In the genomic region with DNA sequence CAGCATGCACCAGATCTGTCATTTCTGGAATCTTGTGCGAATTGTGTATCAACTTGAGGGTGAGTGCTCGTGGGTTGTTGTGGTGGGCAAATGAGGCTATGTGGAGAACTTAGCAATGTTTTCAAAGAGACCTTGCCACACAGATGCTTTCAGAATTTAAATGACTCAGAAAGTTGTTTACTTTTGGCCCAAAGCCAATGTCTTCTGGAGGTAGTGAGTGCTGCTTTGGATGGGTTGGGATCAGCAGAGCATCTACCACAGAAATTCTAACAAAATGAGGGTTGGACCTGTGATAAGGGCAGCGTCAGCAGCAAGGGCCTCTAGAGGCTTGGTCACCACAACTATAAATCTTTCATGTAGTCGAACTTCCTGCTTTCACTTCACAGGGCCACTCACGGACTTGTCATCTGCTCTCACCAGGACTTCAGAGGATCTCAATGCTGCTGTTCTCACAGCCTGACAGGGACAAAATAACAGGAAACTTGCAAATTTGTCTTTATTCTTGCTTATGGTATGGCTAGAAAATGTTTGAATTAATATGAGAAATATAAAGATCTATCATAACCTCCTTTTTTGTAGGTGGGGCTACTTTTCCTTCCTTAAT, we compare ENCODE assay signal across 8 cellular contexts.
DNase-seq lines count a peak whose midpoint lies in the region; ATAC-seq and TF ChIP-seq lines count a peak whose summit lies in the region.

No MANE protein-coding gene starts in this region.

- DNase-seq in heart left ventricle: no peak
- DNase-seq in left ventricle myocardium inferior: no peak
- DNase-seq in HS-27A (ENCODE audit: low read depth): peak; percentile 82
- no peak for DNase-seq in T-helper 17 cell
- DNase-seq in immature natural killer cell: peak in 2 of 3 donors; percentile 10 to 17
- DNase-seq in ureter (ENCODE audit: low spot score): peak; percentile 55
- no peak for DNase-seq in suprapubic skin (ENCODE audit: low spot score in 2 of 2)

- H3K4me1 ChIP-seq in heart left ventricle: peaks cover 0 to 70% (median 9%) of the 10 kb centered on the region in 12 donors
- H3K4me1 ChIP-seq in left ventricle myocardium inferior: peaks cover 20% of the 10 kb centered on the region
- H3K4me1 ChIP-seq in suprapubic skin: peaks cover 36% of the 10 kb centered on the region

- no peaks in the 10 kb centered on the region for H3K27me3 ChIP-seq in heart left ventricle
- H3K27me3 ChIP-seq in left ventricle myocardium inferior (ENCODE audit: low read depth): no peaks in the 10 kb centered on the region
- H3K27me3 ChIP-seq in suprapubic skin: no peaks in the 10 kb centered on the region

- H3K4me3 Mint-ChIP-seq in T-helper 17 cell (peak overlapping the region; percentile 16), immature natural killer cell (peak overlapping the region in 2 of 5 donors; percentile 44 to 58)

- H3K4me3 ChIP-seq in heart left ventricle: no peak overlapping the region
- H3K4me3 ChIP-seq in left ventricle myocardium inferior: no peak overlapping the region
- no peak overlapping the region for H3K4me3 ChIP-seq in suprapubic skin

- ATAC-seq in heart left ventricle (peak in 3 of 4 donors; percentile 38 to 49 (median 43)), GM21619 (IDR thresholded peaks at IDR 0.05; ENCODE audit: unreplicated experiment) (peak; percentile 93), T-helper 17 cell (peak; percentile 40)

- H3K36me3 ChIP-seq in heart left ventricle: no peaks in the 10 kb centered on the region
- H3K36me3 ChIP-seq in left ventricle myocardium inferior: no peaks in the 10 kb centered on the region
- no peaks in the 10 kb centered on the region for H3K36me3 ChIP-seq in suprapubic skin

- H3K27ac ChIP-seq in heart left ventricle (peak overlapping the region in 1 of 12 donors; percentile 69), left ventricle myocardium inferior (replicated peaks) (no peak overlapping the region), suprapubic skin (no peak overlapping the region)

- no peak for TF ChIP-seq EP300 in suprapubic skin (IDR thresholded peaks at IDR 0.05)

- no peak overlapping the region for H3K27ac Mint-ChIP-seq in T-helper 17 cell
- H3K27ac Mint-ChIP-seq in immature natural killer cell: peak overlapping the region in 3 of 6 donors; percentile 42 to 55 (median 54)

- H3K27me3 Mint-ChIP-seq in T-helper 17 cell (peaks cover 17% of the 10 kb centered on the region), immature natural killer cell (ENCODE audit: low read depth in 3 of 3) (peaks cover 0 to 3% (median 0%) of the 10 kb centered on the region in 3 donors)

- H3K4me1 Mint-ChIP-seq in T-helper 17 cell (peaks cover 5% of the 10 kb centered on the region), immature natural killer cell (peaks cover 6 to 16% of the 10 kb centered on the region in 2 donors)

- H3K36me3 Mint-ChIP-seq in T-helper 17 cell (ENCODE audit: low read depth) (no peaks in the 10 kb centered on the region), immature natural killer cell (no peaks in the 10 kb centered on the region)

- WGBS in heart left ventricle, 4 donors: 56 to 63% (median 59%) methylated on average over 5 of the region's 5 CpGs
- WGBS in suprapubic skin: 59% methylated on average over 5 of the region's 5 CpGs

- TF ChIP-seq CTCF in heart left ventricle (IDR thresholded peaks at IDR 0.05) (no peak), left ventricle myocardium inferior (IDR thresholded peaks at IDR 0.05; ENCODE audit: borderline replicate concordance) (no peak), suprapubic skin (IDR thresholded peaks at IDR 0.05) (no peak)

- H3K9me3 ChIP-seq in heart left ventricle: no peaks in the 10 kb centered on the region
- H3K9me3 ChIP-seq in left ventricle myocardium inferior (replicated peaks): no peaks in the 10 kb centered on the region
- no peaks in the 10 kb centered on the region for H3K9me3 ChIP-seq in T-helper 17 cell (ENCODE audit: control insufficient read depth, low read length, poor library complexity, severe bottlenecking)
- H3K9me3 ChIP-seq in suprapubic skin: no peaks in the 10 kb centered on the region

- no peak for TF ChIP-seq POLR2A in heart left ventricle (IDR thresholded peaks at IDR 0.05)
- TF ChIP-seq POLR2A in suprapubic skin (IDR thresholded peaks at IDR 0.05): no peak

- intact Hi-C loops in heart left ventricle (cut with DNase I) (no loop called here), left ventricle myocardium inferior (cut with micrococcal nuclease) (no loop called here)

- no peaks in the 10 kb centered on the region for H3K9me3 Mint-ChIP-seq in immature natural killer cell

Comparison
In these comparisons a context has a peak if more than half of its experiments do, and no peak if none do; other contexts are left out.
1. ATAC-seq: peak in every context shown above with its lines; median percentile 93 in GM21619; 43 in heart left ventricle; 40 in T-helper 17 cell.
2. DNase-seq: peak in HS-27A (single experiment), immature natural killer cell (2 of 3) and ureter (single experiment); none in heart left ventricle (0 of 5), left ventricle myocardium inferior (single experiment), T-helper 17 cell (0 of 3) and suprapubic skin (0 of 2).